8 cellular contexts compared by ENCODE assay signal in genomic region chr4:112633477-112634235, GRCh38. TPM values are rescaled to one million over a fixed set of nuclear protein-coding genes. Genes with fewer than 3 reads are reported as not detected.
A peak's percentile ranks its signal among the peaks of the same experiment; 100 is the strongest.
DNase-seq lines count a peak whose midpoint lies in the region; ATAC-seq and TF ChIP-seq lines count a peak whose summit lies in the region.

No MANE protein-coding gene starts in this region.

- H3K4me1 ChIP-seq in lower lobe of right lung, result peaks cover 20% of the 10 kb centered on the region

- intact Hi-C loops in lower lobe of right lung (cut with DNase I), result no loop called here

- in situ Hi-C loops in G401 (cut with HindIII; ENCODE audit: low sequenced_read_pairs), result no loop called here
- in situ Hi-C loops in astrocyte of the cerebellum (cut with HindIII; ENCODE audit: low sequenced_read_pairs), result no loop called here

- ATAC-seq in lower lobe of right lung, result no peak
- no peak for ATAC-seq in GM19467 (IDR thresholded peaks at IDR 0.05; ENCODE audit: unreplicated experiment)
- no peak for ATAC-seq in HG02678 (IDR thresholded peaks at IDR 0.05; ENCODE audit: unreplicated experiment)

- H3K27me3 ChIP-seq in lower lobe of right lung (ENCODE audit: low read depth), result no peaks in the 10 kb centered on the region

- H3K27ac ChIP-seq in 22Rv1, result no peak overlapping the region
- H3K27ac ChIP-seq in lower lobe of right lung, result no peak overlapping the region

- H3K9me3 ChIP-seq in lower lobe of right lung, result no peaks in the 10 kb centered on the region

- DNase-seq in G401 (ENCODE audit: low spot score), result peak; percentile 59
- DNase-seq in NCI-H1105 (lab: John Stamatoyannopoulos, UW), result peak; percentile 0
- DNase-seq in astrocyte of the cerebellum (ENCODE audit: low read depth), result no peak
- no peak for DNase-seq in lower lobe of right lung
- DNase-seq in OCI-M2 (lab: John Stamatoyannopoulos, UW; ENCODE audit: unreplicated experiment), result no peak

- TF ChIP-seq CTCF in 22Rv1 (IDR thresholded peaks at IDR 0.05) (peak; percentile 66), astrocyte of the cerebellum (IDR thresholded peaks at IDR 0.05; ENCODE audit: low read depth, low read length, missing control alignments) (peak; percentile 41), lower lobe of right lung (IDR thresholded peaks at IDR 0.05) (peak; percentile 26)

- H3K4me3 ChIP-seq in astrocyte of the cerebellum (ENCODE audit: low read depth, low read length) (no peak overlapping the region), lower lobe of right lung (no peak overlapping the region)

- H3K36me3 ChIP-seq in lower lobe of right lung, result no peaks in the 10 kb centered on the region

RNA-seq across cellular contexts. Expression of gene ZGRF1, which starts 3.1 kb away (rescaled TPM):
- total RNA-seq in G401 (2014; rRNA removed; shearing (Covaris generic)), result 5.4 and 9.2 TPM in 2 replicates
- 5.7 TPM for total RNA-seq in lower lobe of right lung

RNA-seq across cellular contexts. Expression of gene LARP7, which starts 3.3 kb away (rescaled TPM):
- 30.8 and 50.0 TPM in 2 replicates for total RNA-seq in G401 (2014; rRNA removed; shearing (Covaris generic))
- total RNA-seq in lower lobe of right lung, result 38.0 TPM

Comparison
In these comparisons a context has a peak if more than half of its experiments do, and no peak if none do; other contexts are left out.
1. DNase-seq: peak in G401 (single experiment) and NCI-H1105 (single experiment); none in astrocyte of the cerebellum (single experiment), lower lobe of right lung (single experiment) and OCI-M2 (single experiment).
2. Peak in every context shown above with its lines, with median percentiles within 50 percentile points of each other: CTCF ChIP-seq.